Comparison of ENCODE assay signal across 8 cellular contexts in the genomic region with DNA sequence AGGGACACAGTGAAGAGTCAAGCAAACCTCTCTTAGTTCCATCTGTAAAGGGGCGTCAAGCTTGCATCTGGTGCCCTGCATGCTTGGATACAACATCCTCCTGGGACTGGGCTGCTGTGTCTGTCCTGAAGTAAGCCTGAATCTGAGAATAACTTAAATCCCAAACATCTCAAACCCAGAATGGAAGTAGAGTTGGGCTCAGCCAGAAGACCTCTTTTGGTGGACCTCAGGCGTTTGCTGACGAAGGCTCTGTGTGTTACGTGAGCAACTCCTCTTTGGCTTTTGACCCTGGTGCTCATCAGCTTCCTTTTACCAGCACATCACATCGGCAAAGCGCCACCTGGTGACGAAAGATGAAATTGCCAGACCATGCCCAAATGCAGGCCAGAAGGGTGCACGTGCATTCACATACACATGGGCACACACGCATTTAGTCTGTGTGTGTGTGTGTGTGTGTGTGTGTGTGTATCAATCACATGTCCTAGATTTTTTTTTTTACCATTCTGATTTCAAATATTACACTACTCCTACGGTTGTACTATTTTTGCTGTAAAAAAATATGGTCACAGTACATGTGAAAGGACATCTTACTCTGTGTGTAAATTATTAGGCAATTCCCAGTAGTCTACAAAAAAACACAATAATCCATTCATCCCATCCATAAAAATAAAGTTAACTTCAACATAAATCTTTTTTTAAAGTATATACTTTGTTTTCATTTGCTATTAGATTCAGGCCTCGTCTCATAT. TPM values are rescaled to one million over a fixed set of nuclear protein-coding genes. Genes with fewer than 3 reads are reported as not detected.
DNase-seq lines count a peak whose midpoint lies in the region; ATAC-seq and TF ChIP-seq lines count a peak whose summit lies in the region.

No MANE protein-coding gene starts in this region.

- H3K36me3 Mint-ChIP-seq in CD4-positive, alpha-beta memory T cell = peaks cover 4 to 8% of the 10 kb centered on the region in 2 donors
- no peaks in the 10 kb centered on the region for H3K36me3 Mint-ChIP-seq in GM23338 (ENCODE audit: low read depth)
- H3K36me3 Mint-ChIP-seq in glutamatergic neuron (ENCODE audit: unreplicated experiment) = no peaks in the 10 kb centered on the region

- peak overlapping the region in 6 of 8 donors; percentile 57 to 78 (median 63) for H3K4me3 Mint-ChIP-seq in CD4-positive, alpha-beta memory T cell
- H3K4me3 Mint-ChIP-seq in GM23338 (no peak overlapping the region), glutamatergic neuron (ENCODE audit: unreplicated experiment) (no peak overlapping the region)

- peak; percentile 93 to 99 for TF ChIP-seq CTCF in GM23338 (conservative IDR thresholded peaks at IDR 0.05; ENCODE audit: low read depth in 2 of 2)
- TF ChIP-seq CTCF in glutamatergic neuron (IDR thresholded peaks at IDR 0.05; ENCODE audit: partially characterized antibody, unreplicated experiment) = peak; percentile 93
- peak; percentile 91 for TF ChIP-seq CTCF in upper lobe of right lung (IDR thresholded peaks at IDR 0.05)

- intact Hi-C loops in CD4-positive, alpha-beta memory T cell (cut with micrococcal nuclease) = loop anchor here (1.0 to 5.0 kb wide), 6 partner anchors 17 to 170 kb away; no protein-coding TSS in a partner anchor
- intact Hi-C loops in posterior cingulate gyrus (cut with DNase I) = loop anchor here (1.0 to 5.0 kb wide), 2 partner anchors 61 to 95 kb away; no protein-coding TSS in a partner anchor
- intact Hi-C loops in upper lobe of right lung (cut with DNase I) = loop anchor here (10.0 kb wide), 1 partner anchor 57 kb away; no protein-coding TSS in a partner anchor

- H4K20me1 ChIP-seq in GM23338 (replicated peaks; ENCODE audit: insufficient read depth) = no peaks in the 10 kb centered on the region

- no peak overlapping the region for H3K4me2 ChIP-seq in GM23338

- POLR2A ChIA-PET in CD4-positive, alpha-beta memory T cell (lab: Charles Lee; ENCODE audit: partially characterized antibody) = interaction anchor here (0.7 to 18.9 kb wide), 17 partner anchors 10 to 107 kb away, joined by 3 to 603 read pairs (median 9); a partner anchor contains a TSS

- CTCF ChIA-PET in CD4-positive, alpha-beta memory T cell (lab: Charles Lee; ENCODE audit: partially characterized antibody) = interaction anchor here (0.7 to 12.3 kb wide), 30 partner anchors 8 to 168 kb away, joined by 3 to 214 read pairs (median 6); a partner anchor contains a TSS

- H3K27me3 ChIP-seq in CD4-positive, alpha-beta memory T cell (ENCODE audit: insufficient read depth, low read length) = no peaks in the 10 kb centered on the region
- H3K27me3 ChIP-seq in GM23338 (ENCODE audit: insufficient read depth) = no peaks in the 10 kb centered on the region
- no peaks in the 10 kb centered on the region for H3K27me3 ChIP-seq in upper lobe of right lung

- ATAC-seq in GM23338 (peak; percentile 95), upper lobe of right lung (peak; percentile 98)

- no peaks in the 10 kb centered on the region for H3K36me3 ChIP-seq in CD4-positive, alpha-beta memory T cell (ENCODE audit: insufficient read depth, low read length)
- no peaks in the 10 kb centered on the region for H3K36me3 ChIP-seq in GM23338 (ENCODE audit: insufficient read depth)
- no peaks in the 10 kb centered on the region for H3K36me3 ChIP-seq in upper lobe of right lung

- no peaks in the 10 kb centered on the region for H3K27me3 Mint-ChIP-seq in CD4-positive, alpha-beta memory T cell
- H3K27me3 Mint-ChIP-seq in GM23338 (ENCODE audit: insufficient read depth, low read depth, poor library complexity) (peaks cover 8% of the 10 kb centered on the region), glutamatergic neuron (ENCODE audit: unreplicated experiment) (peaks cover 3% of the 10 kb centered on the region)

- peaks cover 31 to 72% (median 55%) of the 10 kb centered on the region in 4 donors for H3K4me1 Mint-ChIP-seq in CD4-positive, alpha-beta memory T cell
- H3K4me1 Mint-ChIP-seq in GM23338 (peaks cover 5% of the 10 kb centered on the region; the same call in 2 of the 3 replicates), glutamatergic neuron (ENCODE audit: low read depth, unreplicated experiment) (no peaks in the 10 kb centered on the region)

- no peaks in the 10 kb centered on the region for H3K79me2 ChIP-seq in GM23338 (replicated peaks; ENCODE audit: insufficient read depth)

- H3F3A ChIP-seq in GM23338 (replicated peaks; ENCODE audit: low read depth) = no peaks in the 10 kb centered on the region

- H3K27ac ChIP-seq in CD4-positive, alpha-beta memory T cell (ENCODE audit: low read depth, low read length) = no peak overlapping the region
- H3K27ac ChIP-seq in GM23338 (ENCODE audit: low read depth) (no peak overlapping the region), upper lobe of right lung (no peak overlapping the region)

- H3K27ac Mint-ChIP-seq in CD4-positive, alpha-beta memory T cell = peak overlapping the region; percentile 92 to 98 (median 96)
- H3K27ac Mint-ChIP-seq in GM23338 = no peak overlapping the region
- no peak overlapping the region for H3K27ac Mint-ChIP-seq in glutamatergic neuron (ENCODE audit: unreplicated experiment)

- no peaks in the 10 kb centered on the region for H3K9me3 Mint-ChIP-seq in CD4-positive, alpha-beta memory T cell
- H3K9me3 Mint-ChIP-seq in GM23338 (no peaks in the 10 kb centered on the region), glutamatergic neuron (ENCODE audit: unreplicated experiment) (peaks cover 1% of the 10 kb centered on the region)

- peak; percentile 88 to 94 (median 89) for DNase-seq in CD4-positive, alpha-beta memory T cell
- DNase-seq in GM23338 (ENCODE audit: low spot score) (peak; percentile 93), NCI-H1436 treated with DMSO at 0.1 percent for 48 hours (lab: John Stamatoyannopoulos, UW) (peak; percentile 59), SKM-1 (lab: John Stamatoyannopoulos, UW; ENCODE audit: unreplicated experiment) (peak; percentile 78), glutamatergic neuron (peak; percentile 95), posterior cingulate gyrus (peak; percentile 69 to 98 (median 86)), upper lobe of right lung (peak; percentile 89)
- DNase-seq in activated naive CD4-positive, alpha-beta T cell treated with anti-CD3 and anti-CD28 coated beads, Interleukin-2, amount 50 U/mL, for 16 hours = peak; percentile 93

- no peaks in the 10 kb centered on the region for H3K9me2 ChIP-seq in GM23338 (ENCODE audit: insufficient read depth)

- no peak overlapping the region for H3K4me3 ChIP-seq in CD4-positive, alpha-beta memory T cell (ENCODE audit: low read length in 2 of 2)
- no peak overlapping the region for H3K4me3 ChIP-seq in GM23338
- no peak overlapping the region for H3K4me3 ChIP-seq in upper lobe of right lung

- no peak overlapping the region for H2AFZ ChIP-seq in GM23338

- peaks cover 72% of the 10 kb centered on the region for H3K4me1 ChIP-seq in CD4-positive, alpha-beta memory T cell (ENCODE audit: insufficient read depth, low read length)
- H3K4me1 ChIP-seq in GM23338 (ENCODE audit: insufficient read depth) (no peaks in the 10 kb centered on the region), upper lobe of right lung (no peaks in the 10 kb centered on the region)

- no peaks in the 10 kb centered on the region for H3K9me3 ChIP-seq in CD4-positive, alpha-beta memory T cell (ENCODE audit: control insufficient read depth in 1 of 2, low read length in 2 of 2)
- no peaks in the 10 kb centered on the region for H3K9me3 ChIP-seq in upper lobe of right lung

TF ChIP-seq in GM23338, 12 proteins besides CTCF, POLR2A, EP300 and RAD21:
- TF ChIP-seq CREB1 (CRISPR knock-in tag; IDR thresholded peaks at IDR 0.05; ENCODE audit: low read depth) (peak; percentile 64), EZH2phosphoT487 (IDR thresholded peaks at IDR 0.05; ENCODE audit: unreplicated experiment) (no peak), ZNF114 (CRISPR knock-in tag; IDR thresholded peaks at IDR 0.05) (no peak), EZH2 (IDR thresholded peaks at IDR 0.05; ENCODE audit: low read depth, unreplicated experiment) (no peak)
TF ChIP-seq in GM23338: peak in this region for 1.

RNA-seq across cellular contexts. Expression of a gene that starts 41.1 kb away (rescaled TPM):
- under 1 TPM; 0.19 to 0.20 TPM for total RNA-seq in CD4-positive, alpha-beta memory T cell
- polyA plus RNA-seq in CD4-positive, alpha-beta memory T cell = not detected
- 8.7 and 12.3 TPM in 2 replicates for total RNA-seq in GM23338 (2014; rRNA removed; shearing (Covaris generic))
- polyA plus RNA-seq in GM23338 (2016; fragmentation: Nextera tagmentation; extraction: Ambion mirVana) = 2.3 and 2.8 TPM in 2 replicates
- total RNA-seq in glutamatergic neuron (ENCODE audit: unreplicated experiment) (not detected), upper lobe of right lung (2.9 TPM)

RNA-seq across cellular contexts. Expression of a gene that starts 58.1 kb away (rescaled TPM):
- 10 to 100 TPM; 19.5 to 22.5 TPM for total RNA-seq in CD4-positive, alpha-beta memory T cell
- polyA plus RNA-seq in CD4-positive, alpha-beta memory T cell = 10 to 100 TPM in 1 of 2 donors, 1 to 10 TPM in 1; 4.0 to 20.5 TPM
- 11.7 and 13.8 TPM in 2 replicates for total RNA-seq in GM23338 (2014; rRNA removed; shearing (Covaris generic))
- polyA plus RNA-seq in GM23338 (2016; fragmentation: Nextera tagmentation; extraction: Ambion mirVana) = 7.8 and 8.5 TPM in 2 replicates
- 17.8 TPM for total RNA-seq in glutamatergic neuron (ENCODE audit: unreplicated experiment)
- total RNA-seq in upper lobe of right lung = 3.8 TPM

Comparison
In these comparisons a context has a peak if more than half of its experiments do, and no peak if none do; other contexts are left out.
1. H3K27ac Mint-ChIP-seq: peak in CD4-positive, alpha-beta memory T cell (7 of 7); none in GM23338 (single experiment) and glutamatergic neuron (single experiment).
2. H3K4me3 Mint-ChIP-seq: peak in CD4-positive, alpha-beta memory T cell (6 of 8); none in GM23338 (single experiment) and glutamatergic neuron (single experiment).
3. Peak in every context shown above with its lines, with median percentiles within 50 percentile points of each other: DNase-seq and CTCF ChIP-seq.